ENCODE assay signal across 14 cellular contexts in the genomic region with DNA sequence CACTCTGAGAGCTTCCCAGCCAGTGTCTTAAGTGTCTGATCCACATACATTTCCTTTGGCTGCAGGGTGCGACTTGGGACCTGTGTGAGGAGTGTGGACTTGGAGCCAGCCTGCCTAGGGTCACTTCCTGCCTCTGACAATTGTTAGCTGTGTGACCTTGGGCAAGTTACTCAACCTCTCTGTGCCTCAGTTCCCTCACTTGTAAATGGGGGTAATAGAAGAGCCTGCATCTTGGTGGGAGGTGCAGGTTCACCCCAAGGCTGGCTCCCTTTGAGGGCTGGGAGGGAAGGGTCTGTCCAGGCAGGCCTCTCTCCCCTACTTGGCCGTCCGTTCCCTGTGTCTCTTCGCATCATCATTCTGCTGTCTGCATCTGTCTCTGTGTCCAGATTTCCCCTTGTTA.
"Had no signal": no experiment of that assay in that cellular context is flagged by ENCODE, and none has a peak within 500 bp of the region (broad histone marks: within the 10 kb centered on the region; RNA-seq: fewer than 3 reads in every experiment).

No MANE protein-coding gene starts in this region.

- H3K27me3 Mint-ChIP-seq: activated CD4-positive, alpha-beta memory T cell treated with anti-CD3 and anti-CD28 coated beads for 36 hours; activated CD4-positive, alpha-beta T cell treated with anti-CD3 and anti-CD28 coated beads for 36 hours; activated CD8-positive, alpha-beta memory T cell treated with anti-CD3 and anti-CD28 coated beads, Interleukin-2, amount 10 ng/mL, durations not matched to agents 7 days and 5 days; activated naive CD4-positive, alpha-beta T cell treated with anti-CD3 and anti-CD28 coated beads, Interleukin-2, amount 50 U/mL, for 24 hours; activated T-cell treated with anti-CD3 and anti-CD28 coated beads, Interleukin-2, amount 50 U/mL, for 24 hours; T-helper 17 cell had no signal

- H2AFZ ChIP-seq: parathyroid adenoma had no signal

- H3K9ac ChIP-seq: parathyroid adenoma had no signal

- H3K36me3 Mint-ChIP-seq: activated CD4-positive, alpha-beta memory T cell treated with anti-CD3 and anti-CD28 coated beads for 36 hours; activated CD8-positive, alpha-beta memory T cell treated with anti-CD3 and anti-CD28 coated beads, Interleukin-2, amount 10 ng/mL, durations not matched to agents 7 days and 5 days; activated naive CD4-positive, alpha-beta T cell treated with anti-CD3 and anti-CD28 coated beads, Interleukin-2, amount 50 U/mL, for 24 hours had no signal

- H3K4me3 ChIP-seq: adrenal gland, esophagus muscularis mucosa had no signal

- ATAC-seq: activated CD4-positive, alpha-beta T cell treated with anti-CD3 and anti-CD28 coated beads for 36 hours; activated CD8-positive, alpha-beta memory T cell treated with anti-CD3 and anti-CD28 coated beads, Interleukin-2, amount 10 ng/mL, durations not matched to agents 7 days and 5 days; T-helper 17 cell had no signal

- H3K36me3 ChIP-seq: adrenal gland, esophagus muscularis mucosa had no signal

- DNase-seq: activated CD4-positive, alpha-beta memory T cell treated with anti-CD3 and anti-CD28 coated beads for 36 hours; activated CD4-positive, alpha-beta T cell treated with anti-CD3 and anti-CD28 coated beads for 36 hours; activated CD8-positive, alpha-beta memory T cell treated with anti-CD3 and anti-CD28 coated beads, Interleukin-2, amount 10 ng/mL, durations not matched to agents 7 days and 5 days; activated effector memory CD4-positive, alpha-beta T cell treated with anti-CD3 and anti-CD28 coated beads, Interleukin-2, amount 50 U/mL, for 16 hours; activated T-cell treated with anti-CD3 and anti-CD28 coated beads, Interleukin-2, amount 50 U/mL, for 24 hours; mesendoderm; stimulated activated CD4-positive, alpha-beta T cell treated with anti-CD3 and anti-CD28 coated beads, Interleukin-4, amount 100 ng/mL, for 1 hour; stimulated activated naive CD4-positive, alpha-beta T cell treated with Interleukin-2 at 50 U/mL for 16 hours; T-helper 17 cell; trophoblast cell had no signal

- H3K27ac Mint-ChIP-seq: activated CD4-positive, alpha-beta memory T cell treated with anti-CD3 and anti-CD28 coated beads for 36 hours; activated CD4-positive, alpha-beta T cell treated with anti-CD3 and anti-CD28 coated beads for 36 hours; activated CD8-positive, alpha-beta memory T cell treated with anti-CD3 and anti-CD28 coated beads, Interleukin-2, amount 10 ng/mL, durations not matched to agents 7 days and 5 days; activated naive CD4-positive, alpha-beta T cell treated with anti-CD3 and anti-CD28 coated beads, Interleukin-2, amount 50 U/mL, for 24 hours; activated T-cell treated with anti-CD3 and anti-CD28 coated beads, Interleukin-2, amount 50 U/mL, for 24 hours; T-helper 17 cell had no signal

- H3K9me3 Mint-ChIP-seq: activated CD4-positive, alpha-beta memory T cell treated with anti-CD3 and anti-CD28 coated beads for 36 hours; activated naive CD4-positive, alpha-beta T cell treated with anti-CD3 and anti-CD28 coated beads, Interleukin-2, amount 50 U/mL, for 24 hours; activated T-cell treated with anti-CD3 and anti-CD28 coated beads, Interleukin-2, amount 50 U/mL, for 24 hours had no signal

- H3K27ac ChIP-seq: adrenal gland, esophagus muscularis mucosa, parathyroid adenoma had no signal

- H3K9me3 ChIP-seq: adrenal gland, esophagus muscularis mucosa had no signal

- H3K4me1 Mint-ChIP-seq: activated CD8-positive, alpha-beta memory T cell treated with anti-CD3 and anti-CD28 coated beads, Interleukin-2, amount 10 ng/mL, durations not matched to agents 7 days and 5 days had no signal

- H3K4me3 Mint-ChIP-seq: activated CD4-positive, alpha-beta memory T cell treated with anti-CD3 and anti-CD28 coated beads for 36 hours; activated CD4-positive, alpha-beta T cell treated with anti-CD3 and anti-CD28 coated beads for 36 hours; activated CD8-positive, alpha-beta memory T cell treated with anti-CD3 and anti-CD28 coated beads, Interleukin-2, amount 10 ng/mL, durations not matched to agents 7 days and 5 days; activated naive CD4-positive, alpha-beta T cell treated with anti-CD3 and anti-CD28 coated beads, Interleukin-2, amount 50 U/mL, for 24 hours; activated T-cell treated with anti-CD3 and anti-CD28 coated beads, Interleukin-2, amount 50 U/mL, for 24 hours; T-helper 17 cell had no signal

- H3K27me3 ChIP-seq: adrenal gland, esophagus muscularis mucosa had no signal
